Comparison of ENCODE assay signal across 8 cellular contexts in the genomic region with DNA sequence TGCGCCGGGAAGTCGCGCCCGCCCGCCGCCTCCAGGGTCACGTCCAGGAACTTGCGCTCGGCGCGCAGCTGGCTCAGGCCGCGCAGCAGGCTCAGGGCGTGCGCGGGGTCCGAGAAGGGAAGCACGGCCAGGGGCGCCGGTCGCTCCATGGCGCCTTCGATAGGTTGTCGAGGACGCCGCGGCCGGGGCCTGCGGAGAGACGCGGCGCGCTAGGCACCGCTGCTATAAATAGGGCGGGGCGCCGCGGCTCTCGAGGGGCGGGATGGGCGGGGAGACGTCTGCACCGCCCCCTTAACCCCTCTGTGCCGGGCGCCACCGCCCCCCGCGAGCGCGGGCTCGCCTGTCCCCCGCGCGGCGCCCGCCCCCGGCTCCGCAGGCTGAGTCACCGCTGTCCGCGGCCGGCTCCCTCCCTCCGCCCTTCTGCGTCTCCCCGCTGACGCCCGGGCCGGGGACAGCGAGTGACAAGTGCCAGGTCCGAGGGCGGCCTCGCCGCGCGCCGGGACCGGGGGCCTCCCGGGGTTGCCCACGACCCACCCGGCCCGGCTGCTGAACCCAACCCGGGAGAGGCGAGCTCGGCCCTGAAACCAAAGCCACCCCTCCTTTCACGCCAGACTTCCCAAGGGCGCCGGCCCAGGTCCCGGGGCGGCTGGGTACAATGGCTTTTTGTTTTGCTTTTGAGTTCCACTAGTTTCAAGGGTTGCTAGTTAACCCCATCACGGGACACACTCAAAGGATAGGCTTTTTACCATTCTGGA. TPM values are rescaled to one million over a fixed set of nuclear protein-coding genes. Genes with fewer than 3 reads are reported as not detected.
DNase-seq lines count a peak whose midpoint lies in the region; ATAC-seq and TF ChIP-seq lines count a peak whose summit lies in the region.

A gene with protein sequence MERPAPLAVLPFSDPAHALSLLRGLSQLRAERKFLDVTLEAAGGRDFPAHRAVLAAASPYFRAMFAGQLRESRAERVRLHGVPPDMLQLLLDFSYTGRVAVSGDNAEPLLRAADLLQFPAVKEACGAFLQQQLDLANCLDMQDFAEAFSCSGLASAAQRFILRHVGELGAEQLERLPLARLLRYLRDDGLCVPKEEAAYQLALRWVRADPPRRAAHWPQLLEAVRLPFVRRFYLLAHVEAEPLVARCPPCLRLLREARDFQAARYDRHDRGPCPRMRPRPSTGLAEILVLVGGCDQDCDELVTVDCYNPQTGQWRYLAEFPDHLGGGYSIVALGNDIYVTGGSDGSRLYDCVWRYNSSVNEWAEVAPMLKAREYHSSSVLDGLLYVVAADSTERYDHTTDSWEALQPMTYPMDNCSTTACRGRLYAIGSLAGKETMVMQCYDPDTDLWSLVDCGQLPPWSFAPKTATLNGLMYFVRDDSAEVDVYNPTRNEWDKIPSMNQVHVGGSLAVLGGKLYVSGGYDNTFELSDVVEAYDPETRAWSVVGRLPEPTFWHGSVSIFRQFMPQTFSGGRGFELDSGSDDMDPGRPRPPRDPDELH (minus strand): TSS at position 201 of the 755 bp plus-strand sequence. CDS start 52 bp downstream, at position 149.

- H3K27me3 Mint-ChIP-seq in T-helper 1 cell treated with Interleukin-12 subunit alpha and Interleukin-12 subunit beta and Interleukin-4 antibody, amounts not matched to agents 30 μg/mL and 1 μg/mL, for 36 hours (ENCODE audit: low read depth), result peaks cover 4% of the 10 kb centered on the region

- DNase-seq in GM04503 (ENCODE audit: low read depth) (peak; percentile 32), H7 (peak; percentile 98), MM.1S (peak; percentile 90), amniotic epithelial cell (ENCODE audit: low read depth) (peak; percentile 78), left cardiac atrium (peak; percentile 93), prostate gland (ENCODE audit: low spot score) (peak; percentile 87), ureter (ENCODE audit: low spot score) (peak; percentile 92)

- H3K4me1 ChIP-seq in MM.1S (ENCODE audit: low read length) (peaks cover 14% of the 10 kb centered on the region), prostate gland (replicated peaks) (peaks cover 20% of the 10 kb centered on the region)

- H3K4me3 ChIP-seq in H7 (ENCODE audit: insufficient read depth, low read depth, low read length) (peak within 1 kb of the TSS; percentile 99), MM.1S (ENCODE audit: low read length) (peak within 1 kb of the TSS; percentile 81), prostate gland (peak within 1 kb of the TSS; percentile 80 to 86)

- peaks cover 18% of the 10 kb centered on the region for H3K4me1 Mint-ChIP-seq in T-helper 1 cell treated with Interleukin-12 subunit alpha and Interleukin-12 subunit beta and Interleukin-4 antibody, amounts not matched to agents 30 μg/mL and 1 μg/mL, for 36 hours (ENCODE audit: low read depth)

- peak; percentile 81 to 86 for ATAC-seq in left cardiac atrium

- peak within 1 kb of the TSS; percentile 81 for H3K4me2 ChIP-seq in MM.1S (ENCODE audit: low read depth, low read length)

- TF ChIP-seq CTCF in MM.1S (IDR thresholded peaks at IDR 0.05; ENCODE audit: low read length), result no peak
- TF ChIP-seq CTCF in prostate gland (IDR thresholded peaks at IDR 0.05), result peak in 1 of 4 experiments; percentile 1

- H3F3A ChIP-seq in MM.1S (ENCODE audit: insufficient read depth, low read length), result peaks cover 27% of the 10 kb centered on the region

- peak within 1 kb of the TSS; percentile 100 for H3K4me3 Mint-ChIP-seq in T-helper 1 cell treated with Interleukin-12 subunit alpha and Interleukin-12 subunit beta and Interleukin-4 antibody, amounts not matched to agents 30 μg/mL and 1 μg/mL, for 36 hours

- TF ChIP-seq POLR2A in prostate gland (IDR thresholded peaks at IDR 0.05), result peak; percentile 85

- intact Hi-C loops in left cardiac atrium (cut with DNase I) (no loop called here), prostate gland (cut with DNase I) (loop anchor here (5.0 kb wide), 1 partner anchor 246 kb away; no protein-coding TSS in a partner anchor)

- H3K9me3 Mint-ChIP-seq in T-helper 1 cell treated with Interleukin-12 subunit alpha and Interleukin-12 subunit beta and Interleukin-4 antibody, amounts not matched to agents 30 μg/mL and 1 μg/mL, for 36 hours, result no peaks in the 10 kb centered on the region

- H3K27ac Mint-ChIP-seq in T-helper 1 cell treated with Interleukin-12 subunit alpha and Interleukin-12 subunit beta and Interleukin-4 antibody, amounts not matched to agents 30 μg/mL and 1 μg/mL, for 36 hours, result peak within 1 kb of the TSS; percentile 99

- H3K79me2 ChIP-seq in MM.1S (ENCODE audit: low read length), result peaks cover 46% of the 10 kb centered on the region

- WGBS in prostate gland, result 0% methylated on average over 56 of the region's 91 CpGs

- peaks cover 10% of the 10 kb centered on the region for H3K36me3 Mint-ChIP-seq in T-helper 1 cell treated with Interleukin-12 subunit alpha and Interleukin-12 subunit beta and Interleukin-4 antibody, amounts not matched to agents 30 μg/mL and 1 μg/mL, for 36 hours (ENCODE audit: low read depth)

- peak within 1 kb of the TSS; percentile 84 for H2AFZ ChIP-seq in MM.1S (ENCODE audit: low read length)

- H4K20me1 ChIP-seq in MM.1S (ENCODE audit: insufficient read depth, low read length), result peaks cover 8% of the 10 kb centered on the region; the same call in 1 of the 2 replicates

- 0 out of 2 replicates have a peak, but pooled peaks cover 2% of the 10 kb centered on the region for H3K27me3 ChIP-seq in H7 (ENCODE audit: control insufficient read depth, insufficient read depth, low read length)
- no peaks in the 10 kb centered on the region for H3K27me3 ChIP-seq in MM.1S (replicated peaks; ENCODE audit: insufficient read depth, low read length)
- H3K27me3 ChIP-seq in prostate gland (replicated peaks; ENCODE audit: insufficient read depth), result no peaks in the 10 kb centered on the region

- H3K9me3 ChIP-seq in MM.1S (replicated peaks; ENCODE audit: insufficient read depth, low read length) (no peaks in the 10 kb centered on the region), prostate gland (no peaks in the 10 kb centered on the region)

- H3K27ac ChIP-seq in MM.1S (ENCODE audit: low read length), result peak within 1 kb of the TSS; percentile 97
- H3K27ac ChIP-seq in prostate gland, result peak within 1 kb of the TSS; percentile 97 to 99

- no peaks in the 10 kb centered on the region for H3K9me2 ChIP-seq in MM.1S (replicated peaks; ENCODE audit: insufficient read depth, low read length)

- peaks cover 3% of the 10 kb centered on the region for H3K36me3 ChIP-seq in H7 (replicated peaks; ENCODE audit: control insufficient read depth, insufficient read depth, low read length)
- 0 out of 2 replicates have a peak, but pooled peaks cover 5% of the 10 kb centered on the region for H3K36me3 ChIP-seq in MM.1S (replicated peaks; ENCODE audit: insufficient read depth, low read length)
- peaks cover 4% of the 10 kb centered on the region in 2 donors for H3K36me3 ChIP-seq in prostate gland

- peak within 1 kb of the TSS; percentile 85 for H3K9ac ChIP-seq in MM.1S (ENCODE audit: low read length)

RNA-seq across cellular contexts. Expression of the gene that starts here (rescaled TPM):
- total RNA-seq in H7 (2014; rRNA removed; shearing (Covaris generic)), result 35.0 and 41.1 TPM in 2 replicates
- 10 to 100 TPM; 43.9 to 75.8 TPM for total RNA-seq in left cardiac atrium
- total RNA-seq in prostate gland, result 100 to 1,000 TPM in 1 of 2 donors, 10 to 100 TPM in 1; 67.1 to 111 TPM
- total RNA-seq in ureter, result 25.8 TPM

Comparison
In these comparisons a context has a peak if more than half of its experiments do, and no peak if none do; other contexts are left out.
1. Peak in every context shown above with its lines: DNase-seq, ATAC-seq, H3K4me3 ChIP-seq and H3K27ac ChIP-seq.
2. DNase-seq: peak in every context shown above with its lines; median percentile 98 in H7; 93 in left cardiac atrium; 92 in ureter; 90 in MM.1S; 87 in prostate gland; 78 in amniotic epithelial cell; 32 in GM04503.